Comparison of ENCODE assay signal across 8 cellular contexts in the genomic region with DNA sequence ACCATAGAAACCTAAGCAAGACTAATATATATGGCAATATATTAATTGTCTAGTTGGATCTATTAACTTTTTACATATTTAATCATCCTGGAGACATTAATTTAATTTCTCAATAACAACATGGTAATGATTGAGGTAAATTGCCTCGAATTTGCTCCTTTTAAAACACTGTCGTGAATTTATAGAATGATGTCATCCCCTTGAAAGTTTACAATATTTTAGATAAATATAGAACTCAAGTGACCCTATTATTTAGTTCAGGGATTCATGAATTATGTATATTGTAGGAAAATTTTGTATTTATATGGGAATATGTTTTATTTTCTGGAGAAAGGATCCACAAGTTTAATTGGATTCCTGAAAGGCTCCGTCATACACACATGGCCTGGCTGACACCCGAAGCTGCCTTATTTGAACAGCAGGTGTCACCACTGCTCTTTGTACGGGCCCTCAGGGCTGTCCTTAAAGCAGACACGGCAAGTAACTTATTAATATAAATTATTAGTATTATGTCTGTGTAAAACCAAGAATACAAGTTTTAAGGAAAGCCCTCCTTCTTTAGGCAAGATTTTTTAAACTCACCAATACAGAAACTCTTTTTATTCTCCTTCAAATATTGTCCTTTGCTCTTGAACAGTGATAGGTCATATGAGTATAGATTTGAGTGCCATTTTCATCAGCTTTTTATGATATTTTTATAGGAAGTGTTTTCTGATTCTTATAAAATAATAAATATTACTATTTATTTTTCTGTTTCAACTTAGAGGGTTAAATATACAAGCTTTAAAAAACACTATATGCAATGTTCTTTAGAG. TPM values are rescaled to one million over a fixed set of nuclear protein-coding genes. Genes with fewer than 3 reads are reported as not detected.
A peak's percentile ranks its signal among the peaks of the same experiment; 100 is the strongest.
DNase-seq lines count a peak whose midpoint lies in the region; ATAC-seq, FAIRE-seq and TF ChIP-seq lines count a peak whose summit lies in the region.

No MANE protein-coding gene starts in this region.

- TF ChIP-seq CTCF in 22Rv1 (IDR thresholded peaks at IDR 0.05), result peak; percentile 87
- TF ChIP-seq CTCF in body of pancreas (IDR thresholded peaks at IDR 0.05), result peak; percentile 64 to 89 (median 84)

- H3K27ac ChIP-seq in 22Rv1, result no peak overlapping the region
- H3K27ac ChIP-seq in body of pancreas, result no peak overlapping the region

- no peak overlapping the region for H3K4me3 ChIP-seq in body of pancreas

- no peak overlapping the region for H3K4me3 Mint-ChIP-seq in immature natural killer cell

- H3K9me3 Mint-ChIP-seq in immature natural killer cell, result no peaks in the 10 kb centered on the region

- peaks cover 24 to 32% of the 10 kb centered on the region in 2 donors for H3K4me1 Mint-ChIP-seq in immature natural killer cell

- H3K36me3 ChIP-seq in body of pancreas (replicated peaks in 1 of 2; ENCODE audit: insufficient read depth in 1 of 2, low read depth in 2 of 2), result no peaks in the 10 kb centered on the region

- H3K9me3 ChIP-seq in body of pancreas, result no peaks in the 10 kb centered on the region

- intact Hi-C loops in body of pancreas (cut with DNase I), result loop anchor here (10.0 kb wide), 1 partner anchor 223 kb away; no protein-coding TSS in a partner anchor

- ATAC-seq in GM18498 (IDR thresholded peaks at IDR 0.05; ENCODE audit: unreplicated experiment) (peak; percentile 58), HG02938 (IDR thresholded peaks at IDR 0.05; ENCODE audit: unreplicated experiment) (peak; percentile 54), body of pancreas (peak; percentile 81)

- peak; percentile 29 for FAIRE-seq in TTC549 (lab: Jason Lieb, UNC)

- no peaks in the 10 kb centered on the region for H3K27me3 ChIP-seq in body of pancreas

- DNase-seq in NCI-H1930 (lab: John Stamatoyannopoulos, UW) (peak; percentile 18 to 46), body of pancreas (peak; percentile 82 to 86 (median 84)), immature natural killer cell (peak; percentile 59 to 68 (median 63))
- peak; percentile 40 to 41 for DNase-seq in stimulated activated CD4-positive, alpha-beta T cell treated with anti-CD3 and anti-CD28 coated beads, Interleukin-15, amount 100 ng/mL, for 1 hour (ENCODE audit: low read depth in 1 of 2, low spot score in 1 of 2)

- H3K4me1 ChIP-seq in body of pancreas, result peaks cover 12% of the 10 kb centered on the region

- peaks cover 0 to 4% (median 0%) of the 10 kb centered on the region in 3 donors for H3K36me3 Mint-ChIP-seq in immature natural killer cell

- no peak for TF ChIP-seq POLR2A in body of pancreas (IDR thresholded peaks at IDR 0.05)

- H3K27me3 Mint-ChIP-seq in immature natural killer cell (ENCODE audit: low read depth in 3 of 3), result no peaks in the 10 kb centered on the region

- 17 to 22% methylated on average over 6 of the region's 6 CpGs for WGBS in body of pancreas, 2 donors

- H3K27ac Mint-ChIP-seq in immature natural killer cell, result no peak overlapping the region

RNA-seq across cellular contexts. Expression of gene PLRG1, which starts 1.9 kb away (rescaled TPM):
- total RNA-seq in body of pancreas, result 10 to 100 TPM; 15.2 to 25.2 TPM
- polyA plus RNA-seq in immature natural killer cell, result 10 to 100 TPM; 54.4 to 71.2 (median 68.7) TPM

RNA-seq across cellular contexts. Expression of gene FGB, which starts 10.7 kb away (rescaled TPM):
- total RNA-seq in body of pancreas, result not detected
- polyA plus RNA-seq in immature natural killer cell, result not detected

RNA-seq across cellular contexts. Expression of gene FGA, which starts 38.5 kb away (rescaled TPM):
- total RNA-seq in body of pancreas, result 1 to 10 TPM in 1 of 2 donors, not detected in 1; 1.0 TPM
- polyA plus RNA-seq in immature natural killer cell, result not detected

Comparison
In these comparisons a context has a peak if more than half of its experiments do, and no peak if none do; other contexts are left out.
1. DNase-seq: peak in every context shown above with its lines; median percentile 84 in body of pancreas; 63 in immature natural killer cell; 40 in stimulated activated CD4-positive, alpha-beta T cell treated with anti-CD3 and anti-CD28 coated beads, Interleukin-15, amount 100 ng/mL, for 1 hour; 32 in NCI-H1930.